2 cellular contexts compared by ENCODE assay signal in the genomic region with DNA sequence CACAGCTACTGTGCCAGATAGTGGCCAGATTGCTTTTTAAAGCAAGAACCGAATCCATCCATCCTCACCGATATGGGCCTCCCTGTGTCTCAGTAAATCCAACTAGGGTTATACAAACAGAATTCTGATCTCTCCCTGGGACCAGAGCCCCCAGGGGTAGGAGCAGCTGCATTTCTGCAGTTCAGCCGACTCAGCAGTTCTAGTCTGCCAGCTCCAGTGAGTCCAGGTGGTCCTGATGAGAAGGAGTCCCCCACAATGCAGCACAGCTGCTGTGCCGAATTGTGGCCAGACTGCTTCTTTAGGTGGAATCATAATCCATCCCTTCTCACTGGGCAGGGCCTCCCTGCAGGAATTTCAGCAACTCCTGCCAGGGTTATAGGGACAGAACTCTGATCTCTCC.
TF ChIP-seq lines count a peak whose summit lies in the region.

No MANE protein-coding gene starts in this region.

TF ChIP-seq in A549, 52 proteins besides CTCF, POLR2A, EP300 and RAD21:
- no peak for TF ChIP-seq RCOR1 (IDR thresholded peaks at IDR 0.05; ENCODE audit: low read depth, low read length)
- no peak for TF ChIP-seq HOXB13 (CRISPR knock-in tag; IDR thresholded peaks at IDR 0.05; ENCODE audit: low read depth)
- no peak for TF ChIP-seq ZSCAN20 (CRISPR knock-in tag; IDR thresholded peaks at IDR 0.05)
- peak; percentile 30 for TF ChIP-seq MAFK (IDR thresholded peaks at IDR 0.05; ENCODE audit: partially characterized antibody)
- TF ChIP-seq JUNB (IDR thresholded peaks at IDR 0.05) = no peak

TF ChIP-seq in H1, 55 proteins besides CTCF, POLR2A, EP300 and RAD21:
- TF ChIP-seq KDM1A (IDR thresholded peaks at IDR 0.05; ENCODE audit: borderline replicate concordance, low read length) (no peak), USF2 (IDR thresholded peaks at IDR 0.05; ENCODE audit: low read length) (no peak), CHD2 (IDR thresholded peaks at IDR 0.05; ENCODE audit: low read length) (no peak), CEBPB (IDR thresholded peaks at IDR 0.05; ENCODE audit: low read depth, low read length) (no peak), BRCA1 (IDR thresholded peaks at IDR 0.05; ENCODE audit: low read depth, low read length) (no peak), HDAC6 (IDR thresholded peaks at IDR 0.05; ENCODE audit: low read depth, low read length) (no peak), MAFK (IDR thresholded peaks at IDR 0.05; ENCODE audit: low read depth, low read length) (peak; percentile 78)
- TF ChIP-seq, protein P1, sequence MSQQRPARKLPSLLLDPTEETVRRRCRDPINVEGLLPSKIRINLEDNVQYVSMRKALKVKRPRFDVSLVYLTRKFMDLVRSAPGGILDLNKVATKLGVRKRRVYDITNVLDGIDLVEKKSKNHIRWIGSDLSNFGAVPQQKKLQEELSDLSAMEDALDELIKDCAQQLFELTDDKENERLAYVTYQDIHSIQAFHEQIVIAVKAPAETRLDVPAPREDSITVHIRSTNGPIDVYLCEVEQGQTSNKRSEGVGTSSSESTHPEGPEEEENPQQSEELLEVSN (IDR thresholded peaks at IDR 0.05) = no peak
